20 cellular contexts compared by ENCODE assay signal in genomic region chr14:67746927-67747326, GRCh38.
DNase-seq lines count a peak whose midpoint lies in the region; ATAC-seq, FAIRE-seq and TF ChIP-seq lines count a peak whose summit lies in the region.
"Had no signal": no experiment of that assay in that cellular context is flagged by ENCODE, and none has a peak within 500 bp of the region (broad histone marks: within the 10 kb centered on the region; RNA-seq: fewer than 3 reads in every experiment).

No MANE protein-coding gene starts in this region.

- in situ Hi-C loops in brain microvascular endothelial cell (cut with HindIII; ENCODE audit: low pct_ligation_motif_present, low sequenced_read_pairs) = no loop called here

- H3K4me3 ChIP-seq in brain microvascular endothelial cell (ENCODE audit: low read depth, low read length) = no peak overlapping the region
- H3K4me3 ChIP-seq: K562, PC-9, skin epidermis had no signal

- no peak overlapping the region for H3K27ac ChIP-seq in brain microvascular endothelial cell
- H3K27ac ChIP-seq: epithelial cell of prostate, HL-60, PC-9, skin epidermis had no signal

- DNase-seq in activated T-cell treated with anti-CD3 and anti-CD28 coated beads for 24 hours (ENCODE audit: low read depth) = peak; percentile 1
- no peak for DNase-seq in activated T-cell treated with anti-CD3 and anti-CD28 coated beads, Interleukin-2, amount 50 U/mL, for 1 hour
- DNase-seq in GM19239 (ENCODE audit: insufficient read length, low spot score) = peak; percentile 10
- no peak for DNase-seq in stimulated activated effector memory CD8-positive, alpha-beta T cell treated with anti-CD3 and anti-CD28 coated beads, Interleukin-12 subunit alpha, Interleukin-12 subunit beta, amount 100 ng/mL, for 72 hours (ENCODE audit: low spot score in 2 of 2)
- no peak for DNase-seq in islet precursor cell
- no peak for DNase-seq in NCI-H69 (lab: John Stamatoyannopoulos, UW)
- no peak for DNase-seq in brain microvascular endothelial cell
- DNase-seq: CD4-positive, CD25-positive, alpha-beta regulatory T cell; NCI-H2107; NCI-H526; PC-9; T1000 had no signal

- peak; percentile 58 for ATAC-seq in HG03432 (IDR thresholded peaks at IDR 0.05; ENCODE audit: unreplicated experiment)
- ATAC-seq in stimulated activated effector memory CD8-positive, alpha-beta T cell treated with anti-CD3 and anti-CD28 coated beads, Interleukin-12 subunit alpha, Interleukin-12 subunit beta, amount 100 ng/mL, for 72 hours = peak; percentile 97
- ATAC-seq: HCT116, K562 had no signal

- peaks cover 9% of the 10 kb centered on the region for H3K4me1 Mint-ChIP-seq in stimulated activated effector memory CD8-positive, alpha-beta T cell treated with anti-CD3 and anti-CD28 coated beads, Interleukin-12 subunit alpha, Interleukin-12 subunit beta, amount 100 ng/mL, for 72 hours

- H3K27ac Mint-ChIP-seq in stimulated activated effector memory CD8-positive, alpha-beta T cell treated with anti-CD3 and anti-CD28 coated beads, Interleukin-12 subunit alpha, Interleukin-12 subunit beta, amount 100 ng/mL, for 72 hours = peak overlapping the region; percentile 8
- H3K27ac Mint-ChIP-seq: brain; CD4-positive, CD25-positive, alpha-beta regulatory T cell had no signal

- H3K9me3 Mint-ChIP-seq in stimulated activated effector memory CD8-positive, alpha-beta T cell treated with anti-CD3 and anti-CD28 coated beads, Interleukin-12 subunit alpha, Interleukin-12 subunit beta, amount 100 ng/mL, for 72 hours = no peaks in the 10 kb centered on the region
- H3K9me3 Mint-ChIP-seq: brain; CD4-positive, CD25-positive, alpha-beta regulatory T cell had no signal

- peaks cover 29% of the 10 kb centered on the region for H3K36me3 ChIP-seq in brain microvascular endothelial cell (replicated peaks)

- FAIRE-seq in GM19239 (lab: Jason Lieb, UNC) = no peak
- FAIRE-seq: frontal cortex, K562 had no signal

- no peak overlapping the region for H3K4me3 Mint-ChIP-seq in stimulated activated effector memory CD8-positive, alpha-beta T cell treated with anti-CD3 and anti-CD28 coated beads, Interleukin-12 subunit alpha, Interleukin-12 subunit beta, amount 100 ng/mL, for 72 hours
- H3K4me3 Mint-ChIP-seq: brain; CD4-positive, CD25-positive, alpha-beta regulatory T cell had no signal

- TF ChIP-seq CTCF in brain microvascular endothelial cell (IDR thresholded peaks at IDR 0.05; ENCODE audit: low read depth, low read length, missing control alignments) = no peak

- H3K27me3 ChIP-seq in brain microvascular endothelial cell (replicated peaks) = no peaks in the 10 kb centered on the region

- peaks cover 34% of the 10 kb centered on the region for H3K36me3 Mint-ChIP-seq in stimulated activated effector memory CD8-positive, alpha-beta T cell treated with anti-CD3 and anti-CD28 coated beads, Interleukin-12 subunit alpha, Interleukin-12 subunit beta, amount 100 ng/mL, for 72 hours

Comparison
In these comparisons a context has a peak if more than half of its experiments do, and no peak if none do; other contexts are left out.
1. DNase-seq: peak in activated T-cell treated with anti-CD3 and anti-CD28 coated beads for 24 hours (single experiment) and GM19239 (single experiment); none in activated T-cell treated with anti-CD3 and anti-CD28 coated beads, Interleukin-2, amount 50 U/mL, for 1 hour (single experiment), stimulated activated effector memory CD8-positive, alpha-beta T cell treated with anti-CD3 and anti-CD28 coated beads, Interleukin-12 subunit alpha, Interleukin-12 subunit beta, amount 100 ng/mL, for 72 hours (0 of 2), islet precursor cell (single experiment), NCI-H69 (single experiment) and brain microvascular endothelial cell (single experiment).